ENCODE assay signal across 18 cellular contexts in the genomic region with DNA sequence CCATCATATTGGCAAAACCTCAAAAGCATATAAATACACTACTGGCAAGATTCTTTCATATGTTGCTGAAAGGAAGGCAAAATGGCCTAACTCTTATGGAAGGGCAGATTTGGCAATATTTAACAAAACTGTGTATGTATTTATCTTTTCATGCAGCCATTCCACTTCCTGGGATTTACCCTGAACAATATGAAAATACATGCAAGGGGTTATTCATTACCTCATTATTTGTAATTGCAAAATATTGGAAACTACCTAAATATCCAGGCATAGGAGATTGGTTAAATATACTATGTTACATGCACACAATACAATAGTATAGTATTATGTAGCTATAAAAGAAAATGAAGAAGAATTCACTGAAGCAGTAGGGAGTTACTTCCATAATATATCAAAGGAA.
"Had no signal": no experiment of that assay in that cellular context is flagged by ENCODE, and none has a peak within 500 bp of the region (broad histone marks: within the 10 kb centered on the region; RNA-seq: fewer than 3 reads in every experiment).

No MANE protein-coding gene starts in this region.

- H3K27ac Mint-ChIP-seq: activated B cell treated with CpG ODN at 0.5 μM for 24 hours; activated CD4-positive, alpha-beta T cell treated with anti-CD3 and anti-CD28 coated beads, Interleukin-2, amount 10 ng/mL, durations not matched to agents 24 days and 14 days; activated naive CD8-positive, alpha-beta T cell treated with anti-CD3 and anti-CD28 coated beads, Interleukin-2, amount 10 ng/mL, durations not matched to agents 7 days and 5 days; activated T-helper 1 cell treated with anti-CD3 and anti-CD28 coated beads, Interleukin-12 subunit alpha, Interleukin-12 subunit beta, Interleukin-2, Interleukin-4 antibody, amounts not matched to agents 30 ng/mL and 10 ng/mL and 1 ng/mL, durations not matched to agents 14 hours and 24 hours and 36 hours; effector memory CD8-positive, alpha-beta T cell; immature natural killer cell; nephron had no signal

- DNase-seq: activated B cell treated with CpG ODN at 0.5 μM for 24 hours; activated CD4-positive, alpha-beta T cell treated with anti-CD3 and anti-CD28 coated beads, Interleukin-2, amount 10 ng/mL, durations not matched to agents 24 days and 14 days; activated naive CD4-positive, alpha-beta T cell; activated naive CD8-positive, alpha-beta T cell treated with anti-CD3 and anti-CD28 coated beads, Interleukin-2, amount 10 ng/mL, durations not matched to agents 7 days and 5 days; anterior cingulate cortex; brain microvascular endothelial cell; dermis blood vessel endothelial cell; effector memory CD8-positive, alpha-beta T cell; heart left ventricle; immature natural killer cell; mesendoderm; nucleus accumbens; stimulated activated CD4-positive, alpha-beta T cell treated with anti-CD3 and anti-CD28 coated beads, Interleukin-4, amount 100 ng/mL, for 1 hour; stimulated activated naive CD4-positive, alpha-beta T cell; tibial artery had no signal

- H3K36me3 Mint-ChIP-seq: activated naive CD8-positive, alpha-beta T cell treated with anti-CD3 and anti-CD28 coated beads, Interleukin-2, amount 10 ng/mL, durations not matched to agents 7 days and 5 days; immature natural killer cell had no signal

- ATAC-seq: effector memory CD8-positive, alpha-beta T cell; heart left ventricle had no signal

- H3K4me3 Mint-ChIP-seq: activated B cell treated with CpG ODN at 0.5 μM for 24 hours; activated CD4-positive, alpha-beta T cell treated with anti-CD3 and anti-CD28 coated beads, Interleukin-2, amount 10 ng/mL, durations not matched to agents 24 days and 14 days; activated naive CD8-positive, alpha-beta T cell treated with anti-CD3 and anti-CD28 coated beads, Interleukin-2, amount 10 ng/mL, durations not matched to agents 7 days and 5 days; activated T-helper 1 cell treated with anti-CD3 and anti-CD28 coated beads, Interleukin-12 subunit alpha, Interleukin-12 subunit beta, Interleukin-2, Interleukin-4 antibody, amounts not matched to agents 30 ng/mL and 10 ng/mL and 1 ng/mL, durations not matched to agents 14 hours and 24 hours and 36 hours; effector memory CD8-positive, alpha-beta T cell; immature natural killer cell; nephron had no signal

- H3K4me1 Mint-ChIP-seq: activated B cell treated with CpG ODN at 0.5 μM for 24 hours; activated CD4-positive, alpha-beta T cell treated with anti-CD3 and anti-CD28 coated beads, Interleukin-2, amount 10 ng/mL, durations not matched to agents 24 days and 14 days; activated naive CD8-positive, alpha-beta T cell treated with anti-CD3 and anti-CD28 coated beads, Interleukin-2, amount 10 ng/mL, durations not matched to agents 7 days and 5 days; immature natural killer cell had no signal

- H3K4me3 ChIP-seq: heart left ventricle, tibial artery, vagina had no signal

- H3K27me3 Mint-ChIP-seq: activated B cell treated with CpG ODN at 0.5 μM for 24 hours; activated CD4-positive, alpha-beta T cell treated with anti-CD3 and anti-CD28 coated beads, Interleukin-2, amount 10 ng/mL, durations not matched to agents 24 days and 14 days; activated naive CD8-positive, alpha-beta T cell treated with anti-CD3 and anti-CD28 coated beads, Interleukin-2, amount 10 ng/mL, durations not matched to agents 7 days and 5 days had no signal

- H3K9me3 Mint-ChIP-seq: activated CD4-positive, alpha-beta T cell treated with anti-CD3 and anti-CD28 coated beads, Interleukin-2, amount 10 ng/mL, durations not matched to agents 24 days and 14 days; activated naive CD8-positive, alpha-beta T cell treated with anti-CD3 and anti-CD28 coated beads, Interleukin-2, amount 10 ng/mL, durations not matched to agents 7 days and 5 days had no signal
